Comparison of ENCODE assay signal across 1 cellular context in genomic region chr19:55526216-55527196, GRCh38.
A peak's percentile ranks its signal among the peaks of the same experiment; 100 is the strongest.
TF ChIP-seq lines count a peak whose summit lies in the region.

No MANE protein-coding gene starts in this region.

TF ChIP-seq in K562, 482 proteins besides CTCF, POLR2A, EP300 and RAD21 (continued from another document and continues in another):
- TF ChIP-seq, protein P1, sequence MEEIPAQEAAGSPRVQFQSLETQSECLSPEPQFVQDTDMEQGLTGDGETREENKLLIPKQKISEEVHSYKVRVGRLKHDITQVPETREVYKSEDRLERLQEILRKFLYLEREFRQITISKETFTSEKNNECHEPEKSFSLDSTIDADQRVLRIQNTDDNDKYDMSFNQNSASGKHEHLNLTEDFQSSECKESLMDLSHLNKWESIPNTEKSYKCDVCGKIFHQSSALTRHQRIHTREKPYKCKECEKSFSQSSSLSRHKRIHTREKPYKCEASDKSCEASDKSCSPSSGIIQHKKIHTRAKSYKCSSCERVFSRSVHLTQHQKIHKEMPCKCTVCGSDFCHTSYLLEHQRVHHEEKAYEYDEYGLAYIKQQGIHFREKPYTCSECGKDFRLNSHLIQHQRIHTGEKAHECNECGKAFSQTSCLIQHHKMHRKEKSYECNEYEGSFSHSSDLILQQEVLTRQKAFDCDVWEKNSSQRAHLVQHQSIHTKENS (CRISPR knock-in tag; IDR thresholded peaks at IDR 0.05), result no peak
- TF ChIP-seq MIER1 (IDR thresholded peaks at IDR 0.05; ENCODE audit: low read depth) (no peak), HDGF (IDR thresholded peaks at IDR 0.05) (no peak), SMARCE1 (IDR thresholded peaks at IDR 0.05) (no peak), POLR2H (tag; IDR thresholded peaks at IDR 0.05; ENCODE audit: low read depth) (no peak), L3MBTL2 (IDR thresholded peaks at IDR 0.05) (peak; percentile 81), EZH2 (IDR thresholded peaks at IDR 0.05; ENCODE audit: borderline replicate concordance, low read depth, low read length) (no peak), TARDBP (IDR thresholded peaks at IDR 0.05) (no peak), MGA (IDR thresholded peaks at IDR 0.05) (peak; percentile 52), ZFP1 (CRISPR knock-in tag; IDR thresholded peaks at IDR 0.05) (no peak), RBFOX2 (IDR thresholded peaks at IDR 0.05; ENCODE audit: low read depth, low read length) (no peak), SMC3 (conservative IDR thresholded peaks at IDR 0.05; ENCODE audit: insufficient read depth, low read depth, low read length) (no peak), MECOM (CRISPR knock-in tag; IDR thresholded peaks at IDR 0.05) (no peak), E2F6 (IDR thresholded peaks at IDR 0.05; ENCODE audit: borderline replicate concordance in 1 of 2, extremely low read depth in 1 of 2, insufficient read depth in 1 of 2, insufficient read length in 1 of 2, low read depth in 1 of 2, low read length in 1 of 2, poor library complexity in 1 of 2, severe bottlenecking in 1 of 2) (peak; percentile 72 to 85), RBBP5 (IDR thresholded peaks at IDR 0.05; ENCODE audit: borderline replicate concordance, insufficient read depth, low read length, poor library complexity, severe bottlenecking) (no peak), TEAD1 (CRISPR knock-in tag; IDR thresholded peaks at IDR 0.05) (no peak), C11orf30 (IDR thresholded peaks at IDR 0.05; ENCODE audit: low read depth) (no peak), ZFP36 (IDR thresholded peaks at IDR 0.05; ENCODE audit: low read depth, low read length, partially characterized antibody) (peak; percentile 73), ZNF184 (CRISPR knock-in tag; IDR thresholded peaks at IDR 0.05) (no peak), ZKSCAN1 (IDR thresholded peaks at IDR 0.05; ENCODE audit: low read depth, low read length) (no peak), PYGO2 (tag; IDR thresholded peaks at IDR 0.05) (no peak), SNAPC5 (CRISPR knock-in tag; IDR thresholded peaks at IDR 0.05) (no peak), THRB (CRISPR knock-in tag; conservative IDR thresholded peaks at IDR 0.05) (no peak), ZNF583 (CRISPR knock-in tag; IDR thresholded peaks at IDR 0.05) (no peak), ZNF75A (CRISPR knock-in tag; IDR thresholded peaks at IDR 0.05) (no peak), MCM7 (IDR thresholded peaks at IDR 0.05) (no peak)
- TF ChIP-seq, protein P2, sequence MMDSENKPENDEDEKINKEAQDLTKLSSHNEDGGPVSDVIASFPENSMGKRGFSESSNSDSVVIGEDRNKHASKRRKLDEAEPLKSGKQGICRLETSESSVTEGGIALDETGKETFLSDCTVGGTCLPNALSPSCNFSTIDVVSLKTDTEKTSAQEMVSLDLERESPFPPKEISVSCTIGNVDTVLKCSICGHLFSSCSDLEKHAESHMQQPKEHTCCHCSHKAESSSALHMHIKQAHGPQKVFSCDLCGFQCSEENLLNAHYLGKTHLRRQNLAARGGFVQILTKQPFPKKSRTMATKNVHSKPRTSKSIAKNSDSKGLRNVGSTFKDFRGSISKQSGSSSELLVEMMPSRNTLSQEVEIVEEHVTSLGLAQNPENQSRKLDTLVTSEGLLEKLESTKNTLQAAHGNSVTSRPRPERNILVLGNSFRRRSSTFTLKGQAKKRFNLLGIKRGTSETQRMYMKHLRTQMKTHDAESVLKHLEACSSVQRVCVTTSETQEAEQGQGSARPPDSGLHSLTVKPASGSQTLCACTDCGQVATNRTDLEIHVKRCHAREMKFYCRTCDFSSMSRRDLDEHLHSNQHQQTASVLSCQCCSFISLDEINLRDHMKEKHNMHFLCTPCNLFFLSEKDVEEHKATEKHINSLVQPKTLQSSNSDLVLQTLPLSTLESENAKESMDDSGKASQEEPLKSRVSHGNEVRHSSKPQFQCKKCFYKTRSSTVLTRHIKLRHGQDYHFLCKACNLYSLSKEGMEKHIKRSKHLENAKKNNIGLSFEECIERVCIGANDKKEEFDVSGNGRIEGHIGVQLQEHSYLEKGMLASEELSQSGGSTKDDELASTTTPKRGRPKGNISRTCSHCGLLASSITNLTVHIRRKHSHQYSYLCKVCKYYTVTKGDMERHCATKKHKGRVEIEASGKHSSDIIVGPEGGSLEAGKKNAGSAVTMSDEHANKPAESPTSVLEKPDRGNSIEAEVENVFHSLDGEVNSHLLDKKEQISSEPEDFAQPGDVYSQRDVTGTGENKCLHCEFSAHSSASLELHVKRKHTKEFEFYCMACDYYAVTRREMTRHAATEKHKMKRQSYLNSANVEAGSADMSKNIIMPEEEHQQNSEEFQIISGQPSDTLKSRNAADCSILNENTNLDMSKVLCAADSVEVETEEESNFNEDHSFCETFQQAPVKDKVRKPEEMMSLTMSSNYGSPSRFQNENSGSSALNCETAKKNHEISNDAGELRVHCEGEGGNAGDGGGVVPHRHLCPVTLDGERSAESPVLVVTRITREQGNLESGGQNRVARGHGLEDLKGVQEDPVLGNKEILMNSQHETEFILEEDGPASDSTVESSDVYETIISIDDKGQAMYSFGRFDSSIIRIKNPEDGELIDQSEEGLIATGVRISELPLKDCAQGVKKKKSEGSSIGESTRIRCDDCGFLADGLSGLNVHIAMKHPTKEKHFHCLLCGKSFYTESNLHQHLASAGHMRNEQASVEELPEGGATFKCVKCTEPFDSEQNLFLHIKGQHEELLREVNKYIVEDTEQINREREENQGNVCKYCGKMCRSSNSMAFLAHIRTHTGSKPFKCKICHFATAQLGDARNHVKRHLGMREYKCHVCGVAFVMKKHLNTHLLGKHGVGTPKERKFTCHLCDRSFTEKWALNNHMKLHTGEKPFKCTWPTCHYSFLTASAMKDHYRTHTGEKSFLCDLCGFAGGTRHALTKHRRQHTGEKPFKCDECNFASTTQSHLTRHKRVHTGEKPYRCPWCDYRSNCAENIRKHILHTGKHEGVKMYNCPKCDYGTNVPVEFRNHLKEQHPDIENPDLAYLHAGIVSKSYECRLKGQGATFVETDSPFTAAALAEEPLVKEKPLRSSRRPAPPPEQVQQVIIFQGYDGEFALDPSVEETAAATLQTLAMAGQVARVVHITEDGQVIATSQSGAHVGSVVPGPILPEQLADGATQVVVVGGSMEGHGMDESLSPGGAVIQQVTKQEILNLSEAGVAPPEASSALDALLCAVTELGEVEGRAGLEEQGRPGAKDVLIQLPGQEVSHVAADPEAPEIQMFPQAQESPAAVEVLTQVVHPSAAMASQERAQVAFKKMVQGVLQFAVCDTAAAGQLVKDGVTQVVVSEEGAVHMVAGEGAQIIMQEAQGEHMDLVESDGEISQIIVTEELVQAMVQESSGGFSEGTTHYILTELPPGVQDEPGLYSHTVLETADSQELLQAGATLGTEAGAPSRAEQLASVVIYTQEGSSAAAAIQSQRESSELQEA (IDR thresholded peaks at IDR 0.05; ENCODE audit: low read depth), result no peak
- TF ChIP-seq, protein P3, sequence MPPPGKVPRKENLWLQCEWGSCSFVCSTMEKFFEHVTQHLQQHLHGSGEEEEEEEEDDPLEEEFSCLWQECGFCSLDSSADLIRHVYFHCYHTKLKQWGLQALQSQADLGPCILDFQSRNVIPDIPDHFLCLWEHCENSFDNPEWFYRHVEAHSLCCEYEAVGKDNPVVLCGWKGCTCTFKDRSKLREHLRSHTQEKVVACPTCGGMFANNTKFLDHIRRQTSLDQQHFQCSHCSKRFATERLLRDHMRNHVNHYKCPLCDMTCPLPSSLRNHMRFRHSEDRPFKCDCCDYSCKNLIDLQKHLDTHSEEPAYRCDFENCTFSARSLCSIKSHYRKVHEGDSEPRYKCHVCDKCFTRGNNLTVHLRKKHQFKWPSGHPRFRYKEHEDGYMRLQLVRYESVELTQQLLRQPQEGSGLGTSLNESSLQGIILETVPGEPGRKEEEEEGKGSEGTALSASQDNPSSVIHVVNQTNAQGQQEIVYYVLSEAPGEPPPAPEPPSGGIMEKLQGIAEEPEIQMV (tag; conservative IDR thresholded peaks at IDR 0.05; ENCODE audit: low read depth), result no peak
- TF ChIP-seq, protein P4, sequence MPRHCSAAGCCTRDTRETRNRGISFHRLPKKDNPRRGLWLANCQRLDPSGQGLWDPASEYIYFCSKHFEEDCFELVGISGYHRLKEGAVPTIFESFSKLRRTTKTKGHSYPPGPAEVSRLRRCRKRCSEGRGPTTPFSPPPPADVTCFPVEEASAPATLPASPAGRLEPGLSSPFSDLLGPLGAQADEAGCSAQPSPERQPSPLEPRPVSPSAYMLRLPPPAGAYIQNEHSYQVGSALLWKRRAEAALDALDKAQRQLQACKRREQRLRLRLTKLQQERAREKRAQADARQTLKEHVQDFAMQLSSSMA (CRISPR knock-in tag; IDR thresholded peaks at IDR 0.05), result no peak
